In genomic region chr10:29209830-29210229, GRCh38 we compare ENCODE assay signal across 30 cellular contexts.
"Had no signal": no experiment of that assay in that cellular context is flagged by ENCODE, and none has a peak within 500 bp of the region (broad histone marks: within the 10 kb centered on the region; RNA-seq: fewer than 3 reads in every experiment).

No MANE protein-coding gene starts in this region.

- H3K36me3 ChIP-seq: neural progenitor cell, ovary, spleen, thoracic aorta, thyroid gland, tibial nerve, upper lobe of left lung, vagina had no signal

- ATAC-seq: naive thymus-derived CD4-positive, alpha-beta T cell; natural killer cell; psoas muscle; right cardiac atrium; sciatic nerve; stimulated activated memory B cell treated with anti-CD40 and anti-IgM and Interleukin-4, amounts not matched to agents 10 μg/mL and 1 μg/mL and 100 μg/mL, for 72 hours; stimulated activated naive CD8-positive, alpha-beta T cell treated with anti-CD3 and anti-CD28 coated beads, Interleukin-15, amount 100 ng/mL, for 72 hours; stimulated activated naive CD8-positive, alpha-beta T cell treated with anti-CD3 and anti-CD28 coated beads, Interleukin-15, Interleukin-2, amounts not matched to agents 100 U/mL and 50 U/mL, for 24 hours had no signal

- H3K27ac Mint-ChIP-seq: naive thymus-derived CD4-positive, alpha-beta T cell; natural killer cell; nephron; neural progenitor cell; progenitor cell of endocrine pancreas; stimulated activated memory B cell treated with anti-CD40 and anti-IgM and Interleukin-4, amounts not matched to agents 10 μg/mL and 1 μg/mL and 100 μg/mL, for 72 hours; stimulated activated naive CD8-positive, alpha-beta T cell treated with anti-CD3 and anti-CD28 coated beads, Interleukin-15, amount 100 ng/mL, for 72 hours had no signal

- H3K27me3 ChIP-seq: neural progenitor cell, ovary, thyroid gland, tibial nerve, upper lobe of left lung, vagina had no signal

- H3K27ac ChIP-seq: neural progenitor cell, ovary, parathyroid adenoma, psoas muscle, skin epidermis, spleen, thoracic aorta, thyroid gland, tibial nerve, upper lobe of left lung, vagina had no signal

- H3K9ac ChIP-seq: neural progenitor cell, parathyroid adenoma had no signal

- H3K36me3 Mint-ChIP-seq: naive thymus-derived CD4-positive, alpha-beta T cell; natural killer cell; neural progenitor cell; stimulated activated memory B cell treated with anti-CD40 and anti-IgM and Interleukin-4, amounts not matched to agents 10 μg/mL and 1 μg/mL and 100 μg/mL, for 72 hours had no signal

- H3K79me2 ChIP-seq: parathyroid adenoma had no signal

- H3K9me3 ChIP-seq: thyroid gland, vagina had no signal

- H3K4me3 Mint-ChIP-seq: naive thymus-derived CD4-positive, alpha-beta T cell; natural killer cell; nephron; neural progenitor cell; stimulated activated memory B cell treated with anti-CD40 and anti-IgM and Interleukin-4, amounts not matched to agents 10 μg/mL and 1 μg/mL and 100 μg/mL, for 72 hours; stimulated activated naive CD8-positive, alpha-beta T cell treated with anti-CD3 and anti-CD28 coated beads, Interleukin-15, amount 100 ng/mL, for 72 hours had no signal

- H3K4me2 ChIP-seq: neural progenitor cell, smooth muscle cell had no signal

- H3K9me3 Mint-ChIP-seq: natural killer cell had no signal

- H3K27me3 Mint-ChIP-seq: stimulated activated memory B cell treated with anti-CD40 and anti-IgM and Interleukin-4, amounts not matched to agents 10 μg/mL and 1 μg/mL and 100 μg/mL, for 72 hours had no signal

- H2AFZ ChIP-seq: neural progenitor cell, parathyroid adenoma had no signal

- H3K4me1 Mint-ChIP-seq: naive thymus-derived CD4-positive, alpha-beta T cell; natural killer cell; stimulated activated memory B cell treated with anti-CD40 and anti-IgM and Interleukin-4, amounts not matched to agents 10 μg/mL and 1 μg/mL and 100 μg/mL, for 72 hours; stimulated activated naive CD8-positive, alpha-beta T cell treated with anti-CD3 and anti-CD28 coated beads, Interleukin-15, amount 100 ng/mL, for 72 hours had no signal

- DNase-seq: naive thymus-derived CD4-positive, alpha-beta T cell; natural killer cell; occipital lobe; ovary; posterior cingulate gyrus; psoas muscle; right cardiac atrium; spleen; stimulated activated CD4-positive, alpha-beta T cell treated with anti-CD3 and anti-CD28 coated beads, Interleukin-12 subunit alpha, Interleukin-12 subunit beta, amount 100 ng/mL, for 4 hours; stimulated activated CD4-positive, alpha-beta T cell treated with anti-CD3 and anti-CD28 coated beads, Interleukin-1b, Interleukin-23, amount 100 ng/mL, for 48 hours; stimulated activated CD4-positive, alpha-beta T cell treated with anti-CD3 and anti-CD28 coated beads, Interleukin-4, amount 100 ng/mL, for 1 hour; stimulated activated CD4-positive, alpha-beta T cell treated with anti-CD3 and anti-CD28 coated beads, Interleukin-4, amount 100 ng/mL, for 4 hours; stimulated activated CD8-positive, alpha-beta memory T cell treated with anti-CD3 and anti-CD28 coated beads, Interleukin-4, amount 100 ng/mL, for 48 hours; stimulated activated naive CD4-positive, alpha-beta T cell; stimulated activated naive CD8-positive, alpha-beta T cell treated with anti-CD3 and anti-CD28 coated beads, Interleukin-15, amount 100 ng/mL, for 72 hours; stimulated activated naive CD8-positive, alpha-beta T cell treated with anti-CD3 and anti-CD28 coated beads, Interleukin-15, Interleukin-2, amounts not matched to agents 100 U/mL and 50 U/mL, for 24 hours; thyroid gland; trophoblast cell; upper lobe of left lung had no signal

- H3K4me3 ChIP-seq: neural progenitor cell, ovary, psoas muscle, skin epidermis, smooth muscle cell, spleen, thoracic aorta, thyroid gland, tibial nerve, upper lobe of left lung, vagina had no signal

- H3K4me1 ChIP-seq: parathyroid adenoma, psoas muscle, thyroid gland, tibial nerve, upper lobe of left lung, vagina had no signal
